In genomic region chrX:153599192-153600031, GRCh38 we compare ENCODE assay signal across 8 cellular contexts. TPM values are rescaled to one million over a fixed set of nuclear protein-coding genes. Genes with fewer than 3 reads are reported as not detected.
DNase-seq lines count a peak whose midpoint lies in the region; ATAC-seq, FAIRE-seq and TF ChIP-seq lines count a peak whose summit lies in the region.

No MANE protein-coding gene starts in this region.

- peaks cover 16% of the 10 kb centered on the region for H3K79me2 ChIP-seq in ACC112 (ENCODE audit: control insufficient read depth, insufficient read depth, low read length, unreplicated experiment)

- no peaks in the 10 kb centered on the region for H3K36me3 ChIP-seq in ACC112 (ENCODE audit: insufficient read depth, low read length)
- peaks cover 0 to 4% of the 10 kb centered on the region in 2 donors for H3K36me3 ChIP-seq in kidney (ENCODE audit: control insufficient read depth in 1 of 2, insufficient read depth in 2 of 2, low read length in 2 of 2)

- peak overlapping the region; percentile 90 for H3K4me3 ChIP-seq in ACC112 (ENCODE audit: low read depth, low read length)
- H3K4me3 ChIP-seq in kidney (ENCODE audit: low read length in 2 of 2), result peak overlapping the region; percentile 74 to 76

- no peak for TF ChIP-seq CTCF in kidney (IDR thresholded peaks at IDR 0.05; ENCODE audit: borderline replicate concordance, extremely low read depth, insufficient read depth)

- H3K9me3 ChIP-seq in kidney (ENCODE audit: control insufficient read depth in 1 of 2, low read length in 2 of 2), result no peaks in the 10 kb centered on the region

- peaks cover 7% of the 10 kb centered on the region for H3K4me1 ChIP-seq in ACC112 (ENCODE audit: control insufficient read depth, insufficient read depth, low read length, unreplicated experiment)
- H3K4me1 ChIP-seq in kidney (ENCODE audit: control insufficient read depth in 1 of 2, insufficient read depth in 1 of 2, low read depth in 1 of 2, low read length in 2 of 2), result peaks cover 0 to 12% of the 10 kb centered on the region in 2 donors

- intact Hi-C loops in kidney (cut with DNase I), result no loop called here

- H3K9ac ChIP-seq in kidney (ENCODE audit: low read length in 2 of 2), result peak overlapping the region in 1 of 2 donors; percentile 53

- no peak overlapping the region for H3K27ac ChIP-seq in ACC112 (ENCODE audit: low read depth, low read length)
- peak overlapping the region in 1 of 2 donors; percentile 37 for H3K27ac ChIP-seq in kidney (ENCODE audit: low read depth in 2 of 2, low read length in 2 of 2)

- peak overlapping the region; percentile 93 for H2AFZ ChIP-seq in ACC112 (ENCODE audit: low read length, unreplicated experiment)

- no peak for FAIRE-seq in kidney (lab: Jason Lieb, UNC)

- DNase-seq in NCI-H2227 treated with DMSO at 0.1 percent for 48 hours (lab: John Stamatoyannopoulos, UW), result peak; percentile 68
- peak; percentile 70 for DNase-seq in activated CD4-positive, CD25-positive, alpha-beta regulatory T cell treated with anti-CD3 and anti-CD28 coated beads, Interleukin-2, amount 50 U/mL, for 16 hours (ENCODE audit: low read depth, low spot score)
- DNase-seq in central memory CD4-positive, alpha-beta T cell, result peak; percentile 85
- DNase-seq in kidney, result peak; percentile 96
- DNase-seq in stimulated activated CD4-positive, alpha-beta T cell treated with anti-CD3 and anti-CD28 coated beads, Interleukin-12 subunit alpha, Interleukin-12 subunit beta, amount 100 ng/mL, for 48 hours (ENCODE audit: low read depth in 2 of 3, low spot score in 1 of 3), result peak; percentile 64 to 81 (median 74)

- H3K27me3 ChIP-seq in ACC112 (ENCODE audit: insufficient read depth, low read length), result no peaks in the 10 kb centered on the region

- ATAC-seq in GM18867 (IDR thresholded peaks at IDR 0.05; ENCODE audit: unreplicated experiment) (peak; percentile 84), HG03103 (IDR thresholded peaks at IDR 0.05; ENCODE audit: low read depth, unreplicated experiment) (peak; percentile 79)

RNA-seq across cellular contexts. Expression of gene CCNQ, which starts 0.5 kb away (rescaled TPM):
- total RNA-seq in kidney, result 14.6 TPM
- polyA plus RNA-seq in kidney (ENCODE audit: insufficient read depth, low read depth, low replicate concordance), result 35.4 TPM

RNA-seq across cellular contexts. Expression of gene DUSP9, which starts 47.6 kb away (rescaled TPM):
- 4.7 TPM for total RNA-seq in kidney
- 81.4 TPM for polyA plus RNA-seq in kidney (ENCODE audit: insufficient read depth, low read depth, low replicate concordance)
